ENCODE assay signal across 32 cellular contexts in genomic region chr5:123304777-123305316, GRCh38.
"Had no signal": no experiment of that assay in that cellular context is flagged by ENCODE, and none has a peak within 500 bp of the region (broad histone marks: within the 10 kb centered on the region; RNA-seq: fewer than 3 reads in every experiment).

No MANE protein-coding gene starts in this region.

- H3K4me1 Mint-ChIP-seq: activated CD4-positive, alpha-beta T cell treated with anti-CD3 and anti-CD28 coated beads for 36 hours; activated CD4-positive, alpha-beta T cell treated with anti-CD3 and anti-CD28 coated beads, Interleukin-2, amount 10 ng/mL, durations not matched to agents 24 days and 14 days; activated CD8-positive, alpha-beta memory T cell treated with anti-CD3 and anti-CD28 coated beads, Interleukin-2, amount 10 ng/mL, durations not matched to agents 7 days and 5 days; activated naive CD4-positive, alpha-beta T cell treated with anti-CD3 and anti-CD28 coated beads, Interleukin-2, amount 50 U/mL, for 24 hours; activated naive CD8-positive, alpha-beta T cell treated with anti-CD3 and anti-CD28 coated beads for 36 hours; activated naive CD8-positive, alpha-beta T cell treated with anti-CD3 and anti-CD28 coated beads, Interleukin-2, amount 50 U/mL, for 24 hours had no signal

- H3K36me3 Mint-ChIP-seq: activated CD4-positive, alpha-beta memory T cell treated with anti-CD3 and anti-CD28 coated beads for 36 hours; activated CD8-positive, alpha-beta memory T cell treated with anti-CD3 and anti-CD28 coated beads, Interleukin-2, amount 10 ng/mL, durations not matched to agents 7 days and 5 days; activated naive CD4-positive, alpha-beta T cell treated with anti-CD3 and anti-CD28 coated beads, Interleukin-2, amount 50 U/mL, for 24 hours; activated naive CD8-positive, alpha-beta T cell treated with anti-CD3 and anti-CD28 coated beads for 36 hours had no signal

- H3K27me3 ChIP-seq: adrenal gland, body of pancreas, esophagus muscularis mucosa, gastrocnemius medialis had no signal

- H3K9me3 ChIP-seq: adrenal gland, body of pancreas, esophagus muscularis mucosa, gastrocnemius medialis had no signal

- H3K4me1 ChIP-seq: adrenal gland, body of pancreas, esophagus muscularis mucosa, foreskin keratinocyte, gastrocnemius medialis, heart left ventricle had no signal

- H3K27ac ChIP-seq: adrenal gland, body of pancreas, esophagus muscularis mucosa, foreskin keratinocyte, gastrocnemius medialis, heart left ventricle had no signal

- H3K4me3 Mint-ChIP-seq: activated CD4-positive, alpha-beta memory T cell treated with anti-CD3 and anti-CD28 coated beads for 36 hours; activated CD4-positive, alpha-beta T cell treated with anti-CD3 and anti-CD28 coated beads for 36 hours; activated CD4-positive, alpha-beta T cell treated with anti-CD3 and anti-CD28 coated beads, Interleukin-2, amount 10 ng/mL, durations not matched to agents 24 days and 14 days; activated CD8-positive, alpha-beta memory T cell treated with anti-CD3 and anti-CD28 coated beads, Interleukin-2, amount 10 ng/mL, durations not matched to agents 7 days and 5 days; activated CD8-positive, alpha-beta T cell treated with anti-CD3 and anti-CD28 coated beads, Interleukin-2, amount 10 ng/mL, durations not matched to agents 7 days and 5 days; activated naive CD4-positive, alpha-beta T cell treated with anti-CD3 and anti-CD28 coated beads for 36 hours; activated naive CD4-positive, alpha-beta T cell treated with anti-CD3 and anti-CD28 coated beads, Interleukin-2, amount 50 U/mL, for 24 hours; activated naive CD8-positive, alpha-beta T cell treated with anti-CD3 and anti-CD28 coated beads for 36 hours; activated naive CD8-positive, alpha-beta T cell treated with anti-CD3 and anti-CD28 coated beads, Interleukin-2, amount 50 U/mL, for 24 hours; activated T-helper 1 cell treated with anti-CD3 and anti-CD28 coated beads, Interleukin-12 subunit alpha, Interleukin-12 subunit beta, Interleukin-2, Interleukin-4 antibody, amounts not matched to agents 30 ng/mL and 10 ng/mL and 1 ng/mL, durations not matched to agents 14 hours and 24 hours and 36 hours; effector memory CD8-positive, alpha-beta T cell had no signal

- H3K27ac Mint-ChIP-seq: activated CD4-positive, alpha-beta memory T cell treated with anti-CD3 and anti-CD28 coated beads for 36 hours; activated CD4-positive, alpha-beta T cell treated with anti-CD3 and anti-CD28 coated beads for 36 hours; activated CD4-positive, alpha-beta T cell treated with anti-CD3 and anti-CD28 coated beads, Interleukin-2, amount 10 ng/mL, durations not matched to agents 24 days and 14 days; activated CD8-positive, alpha-beta memory T cell treated with anti-CD3 and anti-CD28 coated beads, Interleukin-2, amount 10 ng/mL, durations not matched to agents 7 days and 5 days; activated CD8-positive, alpha-beta T cell treated with anti-CD3 and anti-CD28 coated beads, Interleukin-2, amount 10 ng/mL, durations not matched to agents 7 days and 5 days; activated naive CD4-positive, alpha-beta T cell treated with anti-CD3 and anti-CD28 coated beads for 36 hours; activated naive CD4-positive, alpha-beta T cell treated with anti-CD3 and anti-CD28 coated beads, Interleukin-2, amount 50 U/mL, for 24 hours; activated naive CD8-positive, alpha-beta T cell treated with anti-CD3 and anti-CD28 coated beads for 36 hours; activated naive CD8-positive, alpha-beta T cell treated with anti-CD3 and anti-CD28 coated beads, Interleukin-2, amount 50 U/mL, for 24 hours; activated T-helper 1 cell treated with anti-CD3 and anti-CD28 coated beads, Interleukin-12 subunit alpha, Interleukin-12 subunit beta, Interleukin-2, Interleukin-4 antibody, amounts not matched to agents 30 ng/mL and 10 ng/mL and 1 ng/mL, durations not matched to agents 14 hours and 24 hours and 36 hours; activated T-helper 2 cell treated with anti-CD3 and anti-CD28 coated beads, Interferon-gamma antibody, Interleukin-2, Interleukin-4, amounts not matched to agents 10 μg/mL and 5 μg/mL and 100 μg/mL, durations not matched to agents 14 hours and 24 hours and 36 hours; effector memory CD8-positive, alpha-beta T cell had no signal

- DNase-seq: activated CD4-positive, alpha-beta memory T cell treated with anti-CD3 and anti-CD28 coated beads for 36 hours; activated CD4-positive, alpha-beta T cell treated with anti-CD3 and anti-CD28 coated beads for 36 hours; activated CD4-positive, alpha-beta T cell treated with anti-CD3 and anti-CD28 coated beads, Interleukin-2, amount 10 ng/mL, durations not matched to agents 24 days and 14 days; activated CD4-positive, CD25-positive, alpha-beta regulatory T cell; activated CD4-positive, CD25-positive, alpha-beta regulatory T cell treated with anti-CD3 and anti-CD28 coated beads, Interleukin-2, amount 50 U/mL, for 72 hours; activated CD8-positive, alpha-beta memory T cell treated with anti-CD3 and anti-CD28 coated beads, Interleukin-2, amount 10 ng/mL, durations not matched to agents 7 days and 5 days; activated CD8-positive, alpha-beta memory T cell treated with anti-CD3 and anti-CD28 coated beads, Interleukin-2, amount 50 U/mL, for 4 hours; activated CD8-positive, alpha-beta T cell treated with anti-CD3 and anti-CD28 coated beads, Interleukin-2, amount 10 ng/mL, durations not matched to agents 7 days and 5 days; activated effector memory CD4-positive, alpha-beta T cell treated with anti-CD3 and anti-CD28 coated beads, Interleukin-2, amount 50 U/mL, for 16 hours; activated naive CD4-positive, alpha-beta T cell treated with anti-CD3 and anti-CD28 coated beads for 36 hours; activated naive CD8-positive, alpha-beta T cell treated with anti-CD3 and anti-CD28 coated beads for 36 hours; activated naive CD8-positive, alpha-beta T cell treated with anti-CD3 and anti-CD28 coated beads, Interleukin-2, amount 50 U/mL, for 24 hours; activated T-cell treated with anti-CD3 and anti-CD28 coated beads, Interleukin-2, amount 50 U/mL, for 1 hour; activated T-cell treated with anti-CD3 and anti-CD28 coated beads, Interleukin-2, amount 50 U/mL, for 48 hours; adrenal gland; amygdala; aorta; body of pancreas; caudate nucleus; cortex of kidney; dermis blood vessel endothelial cell; effector CD4-positive, alpha-beta T cell; effector memory CD8-positive, alpha-beta T cell; erythroblast; foreskin keratinocyte; gastrocnemius medialis; glutamatergic neuron; heart left ventricle had no signal

- H3K4me3 ChIP-seq: adrenal gland, body of pancreas, esophagus muscularis mucosa, gastrocnemius medialis, heart left ventricle had no signal

- H3K9me3 Mint-ChIP-seq: activated naive CD4-positive, alpha-beta T cell treated with anti-CD3 and anti-CD28 coated beads for 36 hours; activated T-helper 1 cell treated with anti-CD3 and anti-CD28 coated beads, Interleukin-12 subunit alpha, Interleukin-12 subunit beta, Interleukin-2, Interleukin-4 antibody, amounts not matched to agents 30 ng/mL and 10 ng/mL and 1 ng/mL, durations not matched to agents 14 hours and 24 hours and 36 hours; activated T-helper 2 cell treated with anti-CD3 and anti-CD28 coated beads, Interferon-gamma antibody, Interleukin-2, Interleukin-4, amounts not matched to agents 10 μg/mL and 5 μg/mL and 100 μg/mL, durations not matched to agents 14 hours and 24 hours and 36 hours; effector memory CD8-positive, alpha-beta T cell had no signal

- H3K36me3 ChIP-seq: adrenal gland, esophagus muscularis mucosa, gastrocnemius medialis, heart left ventricle had no signal

- ATAC-seq: activated CD4-positive, alpha-beta T cell treated with anti-CD3 and anti-CD28 coated beads for 36 hours; activated CD8-positive, alpha-beta memory T cell treated with anti-CD3 and anti-CD28 coated beads, Interleukin-2, amount 10 ng/mL, durations not matched to agents 7 days and 5 days; activated CD8-positive, alpha-beta T cell treated with anti-CD3 and anti-CD28 coated beads, Interleukin-2, amount 10 ng/mL, durations not matched to agents 7 days and 5 days; activated naive CD8-positive, alpha-beta T cell treated with anti-CD3 and anti-CD28 coated beads, Interleukin-2, amount 50 U/mL, for 24 hours; body of pancreas; effector memory CD8-positive, alpha-beta T cell; gastrocnemius medialis; heart left ventricle had no signal
